1 cellular context compared by ENCODE assay signal in genomic region chr12:75658826-75659823, GRCh38.
TF ChIP-seq lines count a peak whose summit lies in the region.

No MANE protein-coding gene starts in this region.

TF ChIP-seq in K562, 482 proteins besides CTCF, POLR2A, EP300 and RAD21 (continued from another document):
- no peak for TF ChIP-seq ELK1 (CRISPR knock-in tag; IDR thresholded peaks at IDR 0.05)
- TF ChIP-seq, protein P1, sequence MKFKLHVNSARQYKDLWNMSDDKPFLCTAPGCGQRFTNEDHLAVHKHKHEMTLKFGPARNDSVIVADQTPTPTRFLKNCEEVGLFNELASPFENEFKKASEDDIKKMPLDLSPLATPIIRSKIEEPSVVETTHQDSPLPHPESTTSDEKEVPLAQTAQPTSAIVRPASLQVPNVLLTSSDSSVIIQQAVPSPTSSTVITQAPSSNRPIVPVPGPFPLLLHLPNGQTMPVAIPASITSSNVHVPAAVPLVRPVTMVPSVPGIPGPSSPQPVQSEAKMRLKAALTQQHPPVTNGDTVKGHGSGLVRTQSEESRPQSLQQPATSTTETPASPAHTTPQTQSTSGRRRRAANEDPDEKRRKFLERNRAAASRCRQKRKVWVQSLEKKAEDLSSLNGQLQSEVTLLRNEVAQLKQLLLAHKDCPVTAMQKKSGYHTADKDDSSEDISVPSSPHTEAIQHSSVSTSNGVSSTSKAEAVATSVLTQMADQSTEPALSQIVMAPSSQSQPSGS (CRISPR knock-in tag; IDR thresholded peaks at IDR 0.05), result no peak
- no peak for TF ChIP-seq DPF2 (IDR thresholded peaks at IDR 0.05)
- no peak for TF ChIP-seq GTF2A2 (tag; IDR thresholded peaks at IDR 0.05)
- TF ChIP-seq, protein P2, sequence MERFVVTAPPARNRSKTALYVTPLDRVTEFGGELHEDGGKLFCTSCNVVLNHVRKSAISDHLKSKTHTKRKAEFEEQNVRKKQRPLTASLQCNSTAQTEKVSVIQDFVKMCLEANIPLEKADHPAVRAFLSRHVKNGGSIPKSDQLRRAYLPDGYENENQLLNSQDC (CRISPR knock-in tag; IDR thresholded peaks at IDR 0.05), result no peak
- TF ChIP-seq, protein P3, sequence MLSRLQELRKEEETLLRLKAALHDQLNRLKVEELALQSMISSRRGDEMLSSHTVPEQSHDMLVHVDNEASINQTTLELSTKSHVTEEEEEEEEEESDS (CRISPR knock-in tag; IDR thresholded peaks at IDR 0.05), result no peak
- no peak for TF ChIP-seq ARID4B (CRISPR knock-in tag; IDR thresholded peaks at IDR 0.05)
- 0 out of 2 replicates have a peak, but pooled peaks have one; percentile 10 for TF ChIP-seq MAFG (tag; conservative IDR thresholded peaks at IDR 0.05)
- no peak for TF ChIP-seq CCNT2 (IDR thresholded peaks at IDR 0.05; ENCODE audit: borderline replicate concordance, extremely low read depth, insufficient read length, low read depth, low read length)
- no peak for TF ChIP-seq SUPT5H (IDR thresholded peaks at IDR 0.05)
TF ChIP-seq in K562: peak in this region for 13.
